Comparison of ENCODE assay signal across 3 cellular contexts in genomic region chr4:139018501-139018900, GRCh38.
TF ChIP-seq lines count a peak whose summit lies in the region.

No MANE protein-coding gene starts in this region.

TF ChIP-seq in SK-N-SH, 30 proteins besides CTCF, POLR2A, EP300 and RAD21:
- TF ChIP-seq PBX3 (IDR thresholded peaks at IDR 0.05): no peak
- no peak for TF ChIP-seq FOXM1 (IDR thresholded peaks at IDR 0.05; ENCODE audit: low read depth)
- no peak for TF ChIP-seq MAX (IDR thresholded peaks at IDR 0.05; ENCODE audit: low read depth)
- no peak for TF ChIP-seq GATA2 (CRISPR knock-in tag; IDR thresholded peaks at IDR 0.05)
- no peak for TF ChIP-seq ELF1 (IDR thresholded peaks at IDR 0.05)
- TF ChIP-seq CHD2 (IDR thresholded peaks at IDR 0.05; ENCODE audit: low read length, partially characterized antibody): no peak
- no peak for TF ChIP-seq TAF1 (IDR thresholded peaks at IDR 0.05; ENCODE audit: borderline replicate concordance, low read depth, low read length)
- TF ChIP-seq RCOR1 (IDR thresholded peaks at IDR 0.05; ENCODE audit: low read length): no peak
- TF ChIP-seq REST (IDR thresholded peaks at IDR 0.05; ENCODE audit: low read depth, low read length): no peak
- no peak for TF ChIP-seq TCF12 (IDR thresholded peaks at IDR 0.05)

TF ChIP-seq in SK-N-SH treated with all-trans-retinoic acid at 6 μM for 48 hours, 23 proteins besides CTCF, POLR2A, EP300 and RAD21 (continued from another document):
- TF ChIP-seq GLIS3 (CRISPR knock-in tag; IDR thresholded peaks at IDR 0.05): no peak
- no peak for TF ChIP-seq PPARA (CRISPR knock-in tag; IDR thresholded peaks at IDR 0.05; ENCODE audit: borderline replicate concordance)
- no peak for TF ChIP-seq ZC3H10 (CRISPR knock-in tag; IDR thresholded peaks at IDR 0.05)
- no peak for TF ChIP-seq ZNF70 (CRISPR knock-in tag; IDR thresholded peaks at IDR 0.05)
- TF ChIP-seq RARB (CRISPR knock-in tag; IDR thresholded peaks at IDR 0.05): no peak
- no peak for TF ChIP-seq CSDC2 (CRISPR knock-in tag; IDR thresholded peaks at IDR 0.05)
- no peak for TF ChIP-seq ZNF565 (CRISPR knock-in tag; conservative IDR thresholded peaks at IDR 0.05; ENCODE audit: low read depth)
- TF ChIP-seq PATZ1 (CRISPR knock-in tag; IDR thresholded peaks at IDR 0.05; ENCODE audit: borderline replicate concordance): no peak
- no peak for TF ChIP-seq SNAI2 (CRISPR knock-in tag; IDR thresholded peaks at IDR 0.05)
- TF ChIP-seq ZNF8 (CRISPR knock-in tag; IDR thresholded peaks at IDR 0.05): no peak
- no peak for TF ChIP-seq ARNTL (CRISPR knock-in tag; IDR thresholded peaks at IDR 0.05; ENCODE audit: borderline replicate concordance, low read depth)
- no peak for TF ChIP-seq POU6F1 (CRISPR knock-in tag; IDR thresholded peaks at IDR 0.05; ENCODE audit: borderline replicate concordance, low read depth)
- no peak for TF ChIP-seq ZFP3 (CRISPR knock-in tag; IDR thresholded peaks at IDR 0.05)
- no peak for TF ChIP-seq CSRNP3 (CRISPR knock-in tag; IDR thresholded peaks at IDR 0.05)
- no peak for TF ChIP-seq OSR1 (CRISPR knock-in tag; IDR thresholded peaks at IDR 0.05)

TF ChIP-seq in H1, 55 proteins besides CTCF, POLR2A, EP300 and RAD21 (continued from another document):
- TF ChIP-seq CHD2 (IDR thresholded peaks at IDR 0.05; ENCODE audit: low read length) (no peak), SP4 (IDR thresholded peaks at IDR 0.05; ENCODE audit: low read length) (no peak), CHD7 (IDR thresholded peaks at IDR 0.05; ENCODE audit: insufficient replicate concordance, low read length) (no peak), FOSL1 (IDR thresholded peaks at IDR 0.05; ENCODE audit: insufficient read depth, low read depth, low read length) (no peak), E2F6 (IDR thresholded peaks at IDR 0.05) (no peak)
